Comparison of ENCODE assay signal across 18 cellular contexts in the genomic region with DNA sequence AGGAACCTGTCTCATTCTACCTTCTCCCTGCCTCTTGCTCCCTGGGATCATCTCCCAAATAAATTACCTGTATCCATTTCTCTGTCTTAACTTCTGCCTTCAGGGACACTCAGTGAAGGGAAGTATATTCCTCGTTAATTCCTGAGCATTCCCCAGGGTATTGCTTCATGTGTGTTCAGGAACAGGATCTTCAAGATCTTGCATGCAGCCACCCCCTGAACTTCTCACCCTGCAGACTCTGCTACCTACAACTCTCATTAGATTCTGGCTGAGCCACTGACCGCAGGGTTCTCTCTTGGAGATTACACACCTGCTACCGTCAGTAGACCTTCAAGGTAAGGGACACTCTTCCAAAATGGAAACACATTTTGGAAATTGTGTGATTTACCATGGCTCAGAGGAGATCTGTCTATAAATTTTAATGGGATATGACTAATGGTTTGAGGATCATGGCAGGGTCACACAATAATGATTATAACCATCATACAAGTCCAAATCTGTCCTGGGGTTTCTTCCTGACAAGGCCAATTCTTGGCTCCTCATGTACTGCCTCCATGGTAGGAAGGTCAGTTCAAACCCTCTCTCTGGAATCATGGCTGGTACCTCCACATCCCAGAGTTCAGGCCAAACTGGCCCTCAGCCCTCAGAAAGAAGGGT. TPM values are rescaled to one million over a fixed set of nuclear protein-coding genes. Genes with fewer than 3 reads are reported as not detected.
A peak's percentile ranks its signal among the peaks of the same experiment; 100 is the strongest.
DNase-seq lines count a peak whose midpoint lies in the region; ATAC-seq, FAIRE-seq and TF ChIP-seq lines count a peak whose summit lies in the region.
"Had no signal": no experiment of that assay in that cellular context is flagged by ENCODE, and none has a peak within 500 bp of the region (broad histone marks: within the 10 kb centered on the region; RNA-seq: fewer than 3 reads in every experiment).

No MANE protein-coding gene starts in this region.

- WGBS in K562 (ENCODE audit: insufficient coverage, low coverage, missing lambda C conversion rate): 35% methylated on average over 3 of the region's 3 CpGs

- TF ChIP-seq POLR2A in K562 (conservative IDR thresholded peaks at IDR 0.05): no peak

- CTCF ChIA-PET in K562 (lab: Yijun Ruan, JAX; ENCODE audit: low intra/inter-chr PET ratio): no interaction called here

- H3K79me2 ChIP-seq in K562 (ENCODE audit: control insufficient read depth, insufficient read depth, low read length) (no peaks in the 10 kb centered on the region), osteoblast (ENCODE audit: insufficient read depth, low read length) (no peaks in the 10 kb centered on the region)

- no peak for TF ChIP-seq EP300 in K562 (IDR thresholded peaks at IDR 0.05; ENCODE audit: low read length)

- BruUV-seq in K562 (replicated peaks; lab: Mats Ljungman, UMichigan): no TSS peak

- DNase-seq in AG09309 (ENCODE audit: low read depth) (peak; percentile 67), HT-29 (ENCODE audit: low spot score) (peak; percentile 85), K562 (ENCODE audit: extremely low read depth in 1 of 4, low spot score in 3 of 4) (no peak), foreskin keratinocyte (peak; percentile 66 to 81), NCI-H446 treated with DMSO at 0.1 percent for 48 hours (lab: John Stamatoyannopoulos, UW) (no peak), DMS 273 (lab: John Stamatoyannopoulos, UW; ENCODE audit: unreplicated experiment) (no peak), osteoblast (ENCODE audit: insufficient read length, low spot score, missing footprints) (no peak)
- no peak for DNase-seq in stimulated activated CD4-positive, alpha-beta T cell treated with anti-CD3 and anti-CD28 coated beads, Interleukin-2, amount 100 ng/mL, for 48 hours
- DNase-seq: ACHN; activated naive CD8-positive, alpha-beta T cell treated with anti-CD3 and anti-CD28 coated beads, Interleukin-2, amount 10 ng/mL, durations not matched to agents 7 days and 5 days; CD4-positive, CD25-positive, alpha-beta regulatory T cell; NCI-H1092 treated with DMSO at 0.1 percent for 48 hours; NCI-H524 treated with DMSO at 0.1 percent for 48 hours; stimulated activated CD4-positive, alpha-beta T cell treated with anti-CD3 and anti-CD28 coated beads, Interleukin-12 subunit alpha, Interleukin-12 subunit beta, amount 100 ng/mL, for 4 hours had no signal

- H3K9me1 ChIP-seq in K562 (ENCODE audit: control insufficient read depth, insufficient read depth, low read length): no peaks in the 10 kb centered on the region

- no peaks in the 10 kb centered on the region for H3K36me3 ChIP-seq in K562 (ENCODE audit: control insufficient read depth, insufficient read depth, low read length)
- no peaks in the 10 kb centered on the region for H3K36me3 ChIP-seq in osteoblast (ENCODE audit: insufficient read depth, low read length)
- H3K36me3 ChIP-seq: vagina had no signal

- H3K4me3 ChIP-seq in AG09309 (ENCODE audit: control insufficient read depth, low read depth, low read length) (no peak overlapping the region), K562 (no peak overlapping the region), osteoblast (ENCODE audit: insufficient read depth, low read length) (no peak overlapping the region)
- H3K4me3 ChIP-seq: vagina had no signal

- H3K27me3 ChIP-seq in K562 (ENCODE audit: control insufficient read depth in 2 of 2, insufficient read depth in 2 of 2, low read length in 2 of 2): no peaks in the 10 kb centered on the region
- H3K27me3 ChIP-seq in foreskin keratinocyte: no peaks in the 10 kb centered on the region
- H3K27me3 ChIP-seq in osteoblast (ENCODE audit: insufficient read depth, low read length): no peaks in the 10 kb centered on the region
- H3K27me3 ChIP-seq: vagina had no signal

- H3K4me1 ChIP-seq in K562 (replicated peaks in 1 of 2; ENCODE audit: control insufficient read depth in 2 of 2, insufficient read depth in 2 of 2, low read length in 2 of 2): no peaks in the 10 kb centered on the region; a peak in 1 of 5 replicates
- H3K4me1 ChIP-seq in foreskin keratinocyte: no peaks in the 10 kb centered on the region
- peaks cover 13% of the 10 kb centered on the region for H3K4me1 ChIP-seq in osteoblast (ENCODE audit: insufficient read depth, low read length)
- H3K4me1 ChIP-seq: vagina had no signal

- no peak overlapping the region for H3K27ac ChIP-seq in K562 (ENCODE audit: extremely low read depth, low read depth, low read length)
- no peak overlapping the region for H3K27ac ChIP-seq in foreskin keratinocyte
- no peak overlapping the region for H3K27ac ChIP-seq in osteoblast (ENCODE audit: low read depth, low read length)
- H3K27ac ChIP-seq: vagina had no signal

- H3K9me3 ChIP-seq in K562 (replicated peaks; ENCODE audit: control insufficient read depth, insufficient read depth, low read depth, low read length): no peaks in the 10 kb centered on the region
- no peaks in the 10 kb centered on the region for H3K9me3 ChIP-seq in osteoblast (ENCODE audit: low read depth, low read length)
- H3K9me3 ChIP-seq: vagina had no signal

- H3K9ac ChIP-seq in K562 (ENCODE audit: insufficient read depth in 1 of 2, low read depth in 2 of 2, low read length in 2 of 2): no peak overlapping the region

- H4K20me1 ChIP-seq in K562 (replicated peaks; ENCODE audit: control insufficient read depth, insufficient read depth, low read length): no peaks in the 10 kb centered on the region
- no peaks in the 10 kb centered on the region for H4K20me1 ChIP-seq in osteoblast (ENCODE audit: insufficient read depth, low read length)

- H3K4me2 ChIP-seq in K562 (ENCODE audit: insufficient read depth, low read length) (no peak overlapping the region), osteoblast (ENCODE audit: insufficient read depth, low read length) (no peak overlapping the region)

- intact Hi-C loops in K562 (cut with micrococcal nuclease): no loop called here

- POLR2A ChIA-PET in K562 (lab: Yijun Ruan, JAX): no interaction called here

- no peak for FAIRE-seq in K562 (lab: Jason Lieb, UNC)
- FAIRE-seq: GM18507 had no signal

- in situ Hi-C loops in K562 (cut with MboI): no loop called here

- ATAC-seq in K562 (no peak), foreskin keratinocyte (peak; percentile 60)
- ATAC-seq: activated CD4-positive, CD25-positive, alpha-beta regulatory T cell treated with anti-CD3 and anti-CD28 coated beads, Interleukin-2, amount 50 U/mL, for 24 hours; left lobe of liver had no signal

- TF ChIP-seq CTCF in AG09309 (IDR thresholded peaks at IDR 0.05; ENCODE audit: control insufficient read depth, insufficient read depth, low read depth, low read length, missing control alignments) (no peak), K562 (IDR thresholded peaks at IDR 0.05 in 2 of 3, conservative IDR thresholded peaks at IDR 0.05 in 1 of 3; ENCODE audit: insufficient read depth in 2 of 3, low read depth in 1 of 3, low read length in 3 of 3) (no peak), foreskin keratinocyte (conservative IDR thresholded peaks at IDR 0.05) (no peak), osteoblast (IDR thresholded peaks at IDR 0.05; ENCODE audit: extremely low read depth, low read depth, low read length) (no peak)

- peak overlapping the region; percentile 20; the same call in 1 of the 2 replicates for H2AFZ ChIP-seq in K562 (ENCODE audit: low read depth, low read length)
- H2AFZ ChIP-seq in osteoblast (ENCODE audit: low read length): no peak overlapping the region

- TF ChIP-seq RAD21 in K562 (CRISPR knock-in tag; conservative IDR thresholded peaks at IDR 0.05 in 1 of 2, IDR thresholded peaks at IDR 0.05 in 1 of 2): no peak

TF ChIP-seq in K562, 482 proteins besides CTCF, POLR2A, EP300 and RAD21 (continues in another document):
- no peak for TF ChIP-seq FOXA3 (CRISPR knock-in tag; conservative IDR thresholded peaks at IDR 0.05 in 1 of 2, IDR thresholded peaks at IDR 0.05 in 1 of 2)
- no peak for TF ChIP-seq ZNF12 (CRISPR knock-in tag; IDR thresholded peaks at IDR 0.05)
- no peak for TF ChIP-seq TEAD2 (tag; IDR thresholded peaks at IDR 0.05)

RNA-seq across cellular contexts. Expression of gene UGCG, which starts 38.9 kb away (rescaled TPM):
- 23.9 and 38.0 TPM in 2 replicates for total RNA-seq in HT-29 (2014; rRNA removed; shearing (Covaris generic))
- total RNA-seq in K562 (2011; cell fraction: chromatin; rRNA removed; ENCODE audit: low replicate concordance): 44.9 and 109 TPM in 2 replicates
- total RNA-seq in K562 (2011; cell fraction: nucleolus; rRNA removed): 33.4 and 39.1 TPM in 2 replicates
- 72.1 and 87.3 TPM in 2 replicates for total RNA-seq in K562 (2011; cell fraction: nucleoplasm; rRNA removed)
- total RNA-seq in K562 (2014; rRNA removed) (21.6 and 22.2 TPM in 2 replicates), K562 (2014; rRNA removed; fragmentation: Illumina TruSeq; extraction: Trizol) (37.9 and 44.3 TPM in 2 replicates), K562 (2015; rRNA removed; fragmentation: Illumina TruSeq; extraction: Trizol) (26.2 and 26.6 TPM in 2 replicates), K562 (2021) (29.5 and 30.2 TPM in 2 replicates), foreskin keratinocyte (37.9 and 45.5 TPM in 2 replicates), osteoblast (118 and 121 TPM in 2 replicates)
- polyA plus RNA-seq in K562 (2011; rRNA removed) (31.3 and 40.3 TPM in 2 replicates), K562 (2014; fragmentation: Illumina TruSeq; extraction: Trizol) (18.6 and 20.0 TPM in 2 replicates), K562 (2014; fragmentation: Nextera tagmentation; extraction: Ambion mirVana) (10 to 100 TPM; 29.2 to 31.9 TPM), K562 (2014; rRNA removed) (20.8 and 24.3 TPM in 2 replicates), foreskin keratinocyte (10.6 and 15.7 TPM in 2 replicates)
- polyA plus RNA-seq in K562 (2011; cell fraction: cytosol; rRNA removed): 8.2 and 17.8 TPM in 2 replicates
- 15.1 and 24.8 TPM in 2 replicates for polyA plus RNA-seq in K562 (2011; cell fraction: nucleus; rRNA removed)
- polyA plus RNA-seq in K562 (2012): 10.1 and 14.4 TPM in 2 replicates
- 55.0 and 55.6 TPM in 2 replicates for polyA minus RNA-seq in K562 (2011; rRNA and poly(A)+ RNA removed)
- polyA minus RNA-seq in K562 (2011; cell fraction: cytosol; rRNA and poly(A)+ RNA removed): 35.7 and 38.8 TPM in 2 replicates
- polyA minus RNA-seq in K562 (2011; cell fraction: nucleus; rRNA and poly(A)+ RNA removed): 20.1 and 44.8 TPM in 2 replicates

Comparison
In these comparisons a context has a peak if more than half of its experiments do, and no peak if none do; other contexts are left out.
1. DNase-seq: peak in AG09309 (single experiment), HT-29 (single experiment) and foreskin keratinocyte (2 of 2); none in K562 (0 of 4), NCI-H446 treated with DMSO at 0.1 percent for 48 hours (single experiment), DMS 273 (single experiment), osteoblast (single experiment) and stimulated activated CD4-positive, alpha-beta T cell treated with anti-CD3 and anti-CD28 coated beads, Interleukin-2, amount 100 ng/mL, for 48 hours (0 of 2).